In the genomic region with DNA sequence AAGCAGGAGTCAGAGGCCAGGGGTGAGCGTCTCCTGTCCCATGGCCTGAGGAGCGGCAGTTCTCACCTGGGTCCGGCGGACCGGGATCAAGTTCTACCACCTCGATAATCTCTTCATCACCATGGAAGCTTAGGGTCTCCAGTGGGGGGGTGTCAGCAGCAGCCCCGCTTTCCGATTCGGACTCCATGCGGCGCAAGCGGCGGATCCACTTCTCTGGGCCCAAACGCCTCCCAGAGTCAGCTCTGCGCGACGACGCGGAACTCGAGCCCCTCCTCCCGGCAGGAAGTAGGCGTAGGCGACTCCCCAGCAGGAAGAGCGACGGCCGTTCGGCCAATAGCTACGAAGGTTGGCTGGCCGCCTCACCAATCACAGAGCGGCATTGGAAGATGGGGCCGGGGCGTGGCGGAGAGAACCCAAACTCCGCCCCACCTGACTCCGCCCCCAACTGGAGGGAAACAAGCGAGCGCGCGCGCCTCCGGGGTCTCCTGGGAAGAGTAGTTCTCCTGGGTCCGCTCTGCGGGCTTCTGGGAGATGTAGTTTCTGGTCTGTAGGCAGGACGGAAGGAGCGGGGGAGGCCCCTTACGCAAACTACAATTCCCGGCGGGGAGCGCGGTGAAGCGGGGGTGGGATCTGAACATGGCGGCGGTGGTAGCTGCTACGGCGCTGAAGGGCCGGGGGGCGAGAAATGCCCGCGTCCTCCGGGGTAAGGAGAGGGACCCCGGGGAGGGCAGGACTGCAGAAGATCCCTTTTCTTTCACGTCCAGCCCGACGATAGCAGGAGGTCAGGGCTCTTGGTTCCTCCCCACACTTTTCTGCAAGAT, we compare ENCODE assay signal across 1 cellular context.
TF ChIP-seq lines count a peak whose summit lies in the region.

A gene with protein sequence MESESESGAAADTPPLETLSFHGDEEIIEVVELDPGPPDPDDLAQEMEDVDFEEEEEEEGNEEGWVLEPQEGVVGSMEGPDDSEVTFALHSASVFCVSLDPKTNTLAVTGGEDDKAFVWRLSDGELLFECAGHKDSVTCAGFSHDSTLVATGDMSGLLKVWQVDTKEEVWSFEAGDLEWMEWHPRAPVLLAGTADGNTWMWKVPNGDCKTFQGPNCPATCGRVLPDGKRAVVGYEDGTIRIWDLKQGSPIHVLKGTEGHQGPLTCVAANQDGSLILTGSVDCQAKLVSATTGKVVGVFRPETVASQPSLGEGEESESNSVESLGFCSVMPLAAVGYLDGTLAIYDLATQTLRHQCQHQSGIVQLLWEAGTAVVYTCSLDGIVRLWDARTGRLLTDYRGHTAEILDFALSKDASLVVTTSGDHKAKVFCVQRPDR (minus strand): TSS at position 238 of the 821 bp plus-strand sequence. CDS start 51 bp downstream, at position 187.
A gene with protein sequence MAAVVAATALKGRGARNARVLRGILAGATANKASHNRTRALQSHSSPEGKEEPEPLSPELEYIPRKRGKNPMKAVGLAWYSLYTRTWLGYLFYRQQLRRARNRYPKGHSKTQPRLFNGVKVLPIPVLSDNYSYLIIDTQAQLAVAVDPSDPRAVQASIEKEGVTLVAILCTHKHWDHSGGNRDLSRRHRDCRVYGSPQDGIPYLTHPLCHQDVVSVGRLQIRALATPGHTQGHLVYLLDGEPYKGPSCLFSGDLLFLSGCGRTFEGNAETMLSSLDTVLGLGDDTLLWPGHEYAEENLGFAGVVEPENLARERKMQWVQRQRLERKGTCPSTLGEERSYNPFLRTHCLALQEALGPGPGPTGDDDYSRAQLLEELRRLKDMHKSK (plus strand): TSS at position 620 of the 821 bp plus-strand sequence. CDS start 17 bp downstream, at position 637.

TF ChIP-seq in HepG2, 621 proteins besides CTCF, POLR2A, EP300 and RAD21 (continued from another document and continues in another):
- TF ChIP-seq, protein P1, sequence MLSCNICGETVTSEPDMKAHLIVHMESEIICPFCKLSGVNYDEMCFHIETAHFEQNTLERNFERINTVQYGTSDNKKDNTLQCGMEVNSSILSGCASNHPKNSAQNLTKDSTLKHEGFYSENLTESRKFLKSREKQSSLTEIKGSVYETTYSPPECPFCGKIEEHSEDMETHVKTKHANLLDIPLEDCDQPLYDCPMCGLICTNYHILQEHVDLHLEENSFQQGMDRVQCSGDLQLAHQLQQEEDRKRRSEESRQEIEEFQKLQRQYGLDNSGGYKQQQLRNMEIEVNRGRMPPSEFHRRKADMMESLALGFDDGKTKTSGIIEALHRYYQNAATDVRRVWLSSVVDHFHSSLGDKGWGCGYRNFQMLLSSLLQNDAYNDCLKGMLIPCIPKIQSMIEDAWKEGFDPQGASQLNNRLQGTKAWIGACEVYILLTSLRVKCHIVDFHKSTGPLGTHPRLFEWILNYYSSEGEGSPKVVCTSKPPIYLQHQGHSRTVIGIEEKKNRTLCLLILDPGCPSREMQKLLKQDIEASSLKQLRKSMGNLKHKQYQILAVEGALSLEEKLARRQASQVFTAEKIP (CRISPR knock-in tag; IDR thresholded peaks at IDR 0.05; ENCODE audit: borderline replicate concordance), result no peak
- TF ChIP-seq RFXANK (CRISPR knock-in tag; IDR thresholded peaks at IDR 0.05) (peak; percentile 75; the same call in 1 of the 2 replicates), MBNL3 (CRISPR knock-in tag; conservative IDR thresholded peaks at IDR 0.05) (no peak), CEBPG (CRISPR knock-in tag; IDR thresholded peaks at IDR 0.05) (peak; percentile 47), JARID2 (CRISPR knock-in tag; IDR thresholded peaks at IDR 0.05; ENCODE audit: insufficient replicate concordance) (peak; percentile 28), ZNF224 (CRISPR knock-in tag; IDR thresholded peaks at IDR 0.05) (peak; percentile 85; the same call in 1 of the 2 replicates), RFX3 (CRISPR knock-in tag; IDR thresholded peaks at IDR 0.05) (no peak), ARNT (IDR thresholded peaks at IDR 0.05) (no peak), ZNF839 (CRISPR knock-in tag; IDR thresholded peaks at IDR 0.05; ENCODE audit: borderline replicate concordance) (0 out of 2 replicates have a peak, but pooled peaks have one; percentile 45), ZNF709 (CRISPR knock-in tag; IDR thresholded peaks at IDR 0.05) (peak; percentile 91), ZNF446 (CRISPR knock-in tag; IDR thresholded peaks at IDR 0.05) (peak; percentile 76; the same call in 1 of the 2 replicates), ZMAT3 (CRISPR knock-in tag; conservative IDR thresholded peaks at IDR 0.05) (peak; percentile 35; the same call in 1 of the 2 replicates), EHMT2 (IDR thresholded peaks at IDR 0.05; ENCODE audit: borderline replicate concordance, low read depth, low read length) (no peak), PAX8 (CRISPR knock-in tag; IDR thresholded peaks at IDR 0.05; ENCODE audit: borderline replicate concordance) (no peak), SSRP1 (CRISPR knock-in tag; IDR thresholded peaks at IDR 0.05) (no peak), MLLT10 (CRISPR knock-in tag; IDR thresholded peaks at IDR 0.05) (no peak), RAD51 (IDR thresholded peaks at IDR 0.05; ENCODE audit: borderline replicate concordance) (no peak), ZNF484 (CRISPR knock-in tag; IDR thresholded peaks at IDR 0.05; ENCODE audit: borderline replicate concordance, low read depth) (no peak), KLF11 (CRISPR knock-in tag; IDR thresholded peaks at IDR 0.05) (peak; percentile 46; the same call in 1 of the 2 replicates), ZNF333 (CRISPR knock-in tag; IDR thresholded peaks at IDR 0.05; ENCODE audit: borderline replicate concordance) (peak; percentile 97), GABPA (IDR thresholded peaks at IDR 0.05; ENCODE audit: low read depth, low read length) (peak; percentile 81), GABPA (CRISPR knock-in tag; IDR thresholded peaks at IDR 0.05; ENCODE audit: low read depth) (peak; percentile 93), SP1 (IDR thresholded peaks at IDR 0.05) (peak; percentile 81; the same call in 1 of the 2 replicates), SP1 (CRISPR knock-in tag; IDR thresholded peaks at IDR 0.05) (peak; percentile 98), NRL (CRISPR knock-in tag; IDR thresholded peaks at IDR 0.05; ENCODE audit: borderline replicate concordance) (peak; percentile 81)
- TF ChIP-seq, protein P2, sequence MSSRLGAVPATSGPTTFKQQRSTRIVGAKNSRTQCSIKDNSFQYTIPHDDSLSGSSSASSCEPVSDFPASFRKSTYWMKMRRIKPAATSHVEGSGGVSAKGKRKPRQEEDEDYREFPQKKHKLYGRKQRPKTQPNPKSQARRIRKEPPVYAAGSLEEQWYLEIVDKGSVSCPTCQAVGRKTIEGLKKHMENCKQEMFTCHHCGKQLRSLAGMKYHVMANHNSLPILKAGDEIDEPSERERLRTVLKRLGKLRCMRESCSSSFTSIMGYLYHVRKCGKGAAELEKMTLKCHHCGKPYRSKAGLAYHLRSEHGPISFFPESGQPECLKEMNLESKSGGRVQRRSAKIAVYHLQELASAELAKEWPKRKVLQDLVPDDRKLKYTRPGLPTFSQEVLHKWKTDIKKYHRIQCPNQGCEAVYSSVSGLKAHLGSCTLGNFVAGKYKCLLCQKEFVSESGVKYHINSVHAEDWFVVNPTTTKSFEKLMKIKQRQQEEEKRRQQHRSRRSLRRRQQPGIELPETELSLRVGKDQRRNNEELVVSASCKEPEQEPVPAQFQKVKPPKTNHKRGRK (CRISPR knock-in tag; IDR thresholded peaks at IDR 0.05), result no peak
- TF ChIP-seq, protein P3, sequence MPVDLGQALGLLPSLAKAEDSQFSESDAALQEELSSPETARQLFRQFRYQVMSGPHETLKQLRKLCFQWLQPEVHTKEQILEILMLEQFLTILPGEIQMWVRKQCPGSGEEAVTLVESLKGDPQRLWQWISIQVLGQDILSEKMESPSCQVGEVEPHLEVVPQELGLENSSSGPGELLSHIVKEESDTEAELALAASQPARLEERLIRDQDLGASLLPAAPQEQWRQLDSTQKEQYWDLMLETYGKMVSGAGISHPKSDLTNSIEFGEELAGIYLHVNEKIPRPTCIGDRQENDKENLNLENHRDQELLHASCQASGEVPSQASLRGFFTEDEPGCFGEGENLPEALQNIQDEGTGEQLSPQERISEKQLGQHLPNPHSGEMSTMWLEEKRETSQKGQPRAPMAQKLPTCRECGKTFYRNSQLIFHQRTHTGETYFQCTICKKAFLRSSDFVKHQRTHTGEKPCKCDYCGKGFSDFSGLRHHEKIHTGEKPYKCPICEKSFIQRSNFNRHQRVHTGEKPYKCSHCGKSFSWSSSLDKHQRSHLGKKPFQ (CRISPR knock-in tag; IDR thresholded peaks at IDR 0.05; ENCODE audit: insufficient replicate concordance), result peak; percentile 40
- TF ChIP-seq, protein P4, sequence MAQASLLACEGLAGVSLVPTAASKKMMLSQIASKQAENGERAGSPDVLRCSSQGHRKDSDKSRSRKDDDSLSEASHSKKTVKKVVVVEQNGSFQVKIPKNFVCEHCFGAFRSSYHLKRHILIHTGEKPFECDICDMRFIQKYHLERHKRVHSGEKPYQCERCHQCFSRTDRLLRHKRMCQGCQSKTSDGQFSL (CRISPR knock-in tag; IDR thresholded peaks at IDR 0.05), result peak; percentile 95
- TF ChIP-seq, protein P5, sequence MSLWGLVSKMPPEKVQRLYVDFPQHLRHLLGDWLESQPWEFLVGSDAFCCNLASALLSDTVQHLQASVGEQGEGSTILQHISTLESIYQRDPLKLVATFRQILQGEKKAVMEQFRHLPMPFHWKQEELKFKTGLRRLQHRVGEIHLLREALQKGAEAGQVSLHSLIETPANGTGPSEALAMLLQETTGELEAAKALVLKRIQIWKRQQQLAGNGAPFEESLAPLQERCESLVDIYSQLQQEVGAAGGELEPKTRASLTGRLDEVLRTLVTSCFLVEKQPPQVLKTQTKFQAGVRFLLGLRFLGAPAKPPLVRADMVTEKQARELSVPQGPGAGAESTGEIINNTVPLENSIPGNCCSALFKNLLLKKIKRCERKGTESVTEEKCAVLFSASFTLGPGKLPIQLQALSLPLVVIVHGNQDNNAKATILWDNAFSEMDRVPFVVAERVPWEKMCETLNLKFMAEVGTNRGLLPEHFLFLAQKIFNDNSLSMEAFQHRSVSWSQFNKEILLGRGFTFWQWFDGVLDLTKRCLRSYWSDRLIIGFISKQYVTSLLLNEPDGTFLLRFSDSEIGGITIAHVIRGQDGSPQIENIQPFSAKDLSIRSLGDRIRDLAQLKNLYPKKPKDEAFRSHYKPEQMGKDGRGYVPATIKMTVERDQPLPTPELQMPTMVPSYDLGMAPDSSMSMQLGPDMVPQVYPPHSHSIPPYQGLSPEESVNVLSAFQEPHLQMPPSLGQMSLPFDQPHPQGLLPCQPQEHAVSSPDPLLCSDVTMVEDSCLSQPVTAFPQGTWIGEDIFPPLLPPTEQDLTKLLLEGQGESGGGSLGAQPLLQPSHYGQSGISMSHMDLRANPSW (CRISPR knock-in tag; IDR thresholded peaks at IDR 0.05; ENCODE audit: borderline replicate concordance), result no peak
- TF ChIP-seq, protein P6, sequence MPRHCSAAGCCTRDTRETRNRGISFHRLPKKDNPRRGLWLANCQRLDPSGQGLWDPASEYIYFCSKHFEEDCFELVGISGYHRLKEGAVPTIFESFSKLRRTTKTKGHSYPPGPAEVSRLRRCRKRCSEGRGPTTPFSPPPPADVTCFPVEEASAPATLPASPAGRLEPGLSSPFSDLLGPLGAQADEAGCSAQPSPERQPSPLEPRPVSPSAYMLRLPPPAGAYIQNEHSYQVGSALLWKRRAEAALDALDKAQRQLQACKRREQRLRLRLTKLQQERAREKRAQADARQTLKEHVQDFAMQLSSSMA (CRISPR knock-in tag; IDR thresholded peaks at IDR 0.05), result 0 out of 2 replicates have a peak, but pooled peaks have one; percentile 3
- TF ChIP-seq, protein P7, sequence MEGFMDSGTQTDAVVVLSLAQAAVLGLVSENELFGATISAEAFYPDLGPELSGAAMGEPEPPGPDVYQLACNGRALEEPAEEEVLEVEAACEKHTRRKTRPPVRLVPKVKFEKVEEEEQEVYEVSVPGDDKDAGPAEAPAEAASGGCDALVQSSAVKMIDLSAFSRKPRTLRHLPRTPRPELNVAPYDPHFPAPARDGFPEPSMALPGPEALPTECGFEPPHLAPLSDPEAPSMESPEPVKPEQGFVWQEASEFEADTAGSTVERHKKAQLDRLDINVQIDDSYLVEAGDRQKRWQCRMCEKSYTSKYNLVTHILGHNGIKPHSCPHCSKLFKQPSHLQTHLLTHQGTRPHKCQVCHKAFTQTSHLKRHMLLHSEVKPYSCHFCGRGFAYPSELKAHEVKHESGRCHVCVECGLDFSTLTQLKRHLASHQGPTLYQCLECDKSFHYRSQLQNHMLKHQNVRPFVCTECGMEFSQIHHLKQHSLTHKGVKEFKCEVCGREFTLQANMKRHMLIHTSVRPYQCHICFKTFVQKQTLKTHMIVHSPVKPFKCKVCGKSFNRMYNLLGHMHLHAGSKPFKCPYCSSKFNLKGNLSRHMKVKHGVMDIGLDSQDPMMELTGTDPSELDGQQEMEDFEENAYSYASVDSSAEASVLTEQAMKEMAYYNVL (CRISPR knock-in tag; IDR thresholded peaks at IDR 0.05; ENCODE audit: borderline replicate concordance), result no peak; the same call in 1 of the 2 replicates
- TF ChIP-seq, protein P8, sequence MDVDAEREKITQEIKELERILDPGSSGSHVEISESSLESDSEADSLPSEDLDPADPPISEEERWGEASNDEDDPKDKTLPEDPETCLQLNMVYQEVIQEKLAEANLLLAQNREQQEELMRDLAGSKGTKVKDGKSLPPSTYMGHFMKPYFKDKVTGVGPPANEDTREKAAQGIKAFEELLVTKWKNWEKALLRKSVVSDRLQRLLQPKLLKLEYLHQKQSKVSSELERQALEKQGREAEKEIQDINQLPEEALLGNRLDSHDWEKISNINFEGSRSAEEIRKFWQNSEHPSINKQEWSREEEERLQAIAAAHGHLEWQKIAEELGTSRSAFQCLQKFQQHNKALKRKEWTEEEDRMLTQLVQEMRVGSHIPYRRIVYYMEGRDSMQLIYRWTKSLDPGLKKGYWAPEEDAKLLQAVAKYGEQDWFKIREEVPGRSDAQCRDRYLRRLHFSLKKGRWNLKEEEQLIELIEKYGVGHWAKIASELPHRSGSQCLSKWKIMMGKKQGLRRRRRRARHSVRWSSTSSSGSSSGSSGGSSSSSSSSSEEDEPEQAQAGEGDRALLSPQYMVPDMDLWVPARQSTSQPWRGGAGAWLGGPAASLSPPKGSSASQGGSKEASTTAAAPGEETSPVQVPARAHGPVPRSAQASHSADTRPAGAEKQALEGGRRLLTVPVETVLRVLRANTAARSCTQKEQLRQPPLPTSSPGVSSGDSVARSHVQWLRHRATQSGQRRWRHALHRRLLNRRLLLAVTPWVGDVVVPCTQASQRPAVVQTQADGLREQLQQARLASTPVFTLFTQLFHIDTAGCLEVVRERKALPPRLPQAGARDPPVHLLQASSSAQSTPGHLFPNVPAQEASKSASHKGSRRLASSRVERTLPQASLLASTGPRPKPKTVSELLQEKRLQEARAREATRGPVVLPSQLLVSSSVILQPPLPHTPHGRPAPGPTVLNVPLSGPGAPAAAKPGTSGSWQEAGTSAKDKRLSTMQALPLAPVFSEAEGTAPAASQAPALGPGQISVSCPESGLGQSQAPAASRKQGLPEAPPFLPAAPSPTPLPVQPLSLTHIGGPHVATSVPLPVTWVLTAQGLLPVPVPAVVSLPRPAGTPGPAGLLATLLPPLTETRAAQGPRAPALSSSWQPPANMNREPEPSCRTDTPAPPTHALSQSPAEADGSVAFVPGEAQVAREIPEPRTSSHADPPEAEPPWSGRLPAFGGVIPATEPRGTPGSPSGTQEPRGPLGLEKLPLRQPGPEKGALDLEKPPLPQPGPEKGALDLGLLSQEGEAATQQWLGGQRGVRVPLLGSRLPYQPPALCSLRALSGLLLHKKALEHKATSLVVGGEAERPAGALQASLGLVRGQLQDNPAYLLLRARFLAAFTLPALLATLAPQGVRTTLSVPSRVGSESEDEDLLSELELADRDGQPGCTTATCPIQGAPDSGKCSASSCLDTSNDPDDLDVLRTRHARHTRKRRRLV (CRISPR knock-in tag; IDR thresholded peaks at IDR 0.05), result peak; percentile 71
